ENCODE assay signal across 8 cellular contexts in the genomic region with DNA sequence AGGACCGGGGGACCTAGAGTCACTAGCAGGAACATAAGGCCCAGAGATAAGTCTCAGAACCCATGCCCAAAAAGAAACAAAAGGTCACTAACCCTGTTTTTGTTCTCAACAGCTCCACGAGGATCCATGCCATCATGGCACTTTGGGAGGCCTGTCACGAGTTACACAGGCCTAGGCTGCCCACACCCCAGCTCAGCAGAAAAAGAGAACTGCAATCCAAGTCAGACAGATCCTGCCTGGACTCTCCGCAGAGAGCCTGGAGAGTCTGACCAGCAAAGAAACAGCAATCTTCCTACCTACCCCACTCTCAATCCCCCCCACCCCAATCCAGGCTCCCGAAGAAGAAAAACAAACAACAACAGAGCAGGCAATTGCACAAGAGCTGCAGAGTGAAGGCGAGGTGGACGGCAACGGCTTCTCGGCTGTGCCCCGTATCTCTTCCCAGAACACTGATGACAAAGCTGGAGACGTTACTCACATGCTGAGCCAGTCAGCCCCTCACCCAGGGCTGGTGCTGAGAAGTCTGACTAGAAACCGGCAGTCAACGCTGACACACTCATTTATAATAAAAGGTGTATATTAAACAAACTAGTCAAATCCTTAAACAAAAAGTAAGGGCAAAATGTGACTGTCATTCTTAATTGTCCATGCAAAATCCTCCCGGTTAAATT.
A peak's percentile ranks its signal among the peaks of the same experiment; 100 is the strongest.
DNase-seq lines count a peak whose midpoint lies in the region; ATAC-seq lines count a peak whose summit lies in the region.

No MANE protein-coding gene starts in this region.

- peaks cover 62% of the 10 kb centered on the region for H3K4me1 Mint-ChIP-seq in activated CD4-positive, alpha-beta T cell treated with anti-CD3 and anti-CD28 coated beads for 36 hours

- peak overlapping the region; percentile 96 for H3K27ac Mint-ChIP-seq in activated CD4-positive, alpha-beta T cell treated with anti-CD3 and anti-CD28 coated beads for 36 hours
- H3K27ac Mint-ChIP-seq in activated naive CD4-positive, alpha-beta T cell treated with anti-CD3 and anti-CD28 coated beads, Interleukin-2, amount 50 U/mL, for 72 hours, result peak overlapping the region; percentile 84 to 87

- POLR2A ChIA-PET in activated CD4-positive, alpha-beta T cell treated with anti-CD3 and anti-CD28 coated beads for 36 hours (lab: Charles Lee), result interaction anchor here (0.6 to 1.4 kb wide), 4 partner anchors 18 to 449 kb away, joined by 3 to 6 read pairs (median 4); no protein-coding TSS in a partner anchor

- H3K9me3 Mint-ChIP-seq in activated CD4-positive, alpha-beta T cell treated with anti-CD3 and anti-CD28 coated beads for 36 hours (ENCODE audit: low read depth), result no peaks in the 10 kb centered on the region
- no peaks in the 10 kb centered on the region for H3K9me3 Mint-ChIP-seq in activated naive CD4-positive, alpha-beta T cell treated with anti-CD3 and anti-CD28 coated beads, Interleukin-2, amount 50 U/mL, for 72 hours

- H3K4me3 Mint-ChIP-seq in activated CD4-positive, alpha-beta T cell treated with anti-CD3 and anti-CD28 coated beads for 36 hours, result peak overlapping the region; percentile 74

- intact Hi-C loops in activated CD4-positive, alpha-beta T cell treated with anti-CD3 and anti-CD28 coated beads for 36 hours (cut with DNase I, micrococcal nuclease), result loop anchor here in 1 of 2 experiments (1.0 to 2.0 kb wide), 2 partner anchors 19 to 159 kb away; a partner anchor contains a TSS
- intact Hi-C loops in Right ventricle myocardium superior (cut with DNase I), result loop anchor here (5.0 kb wide), 1 partner anchor 37 kb away; no protein-coding TSS in a partner anchor
- intact Hi-C loops in posterior vena cava (cut with DNase I), result loop anchor here (5.0 kb wide), 1 partner anchor 37 kb away; no protein-coding TSS in a partner anchor

- peak; percentile 50 for ATAC-seq in activated CD4-positive, alpha-beta T cell treated with anti-CD3 and anti-CD28 coated beads for 36 hours
- peak; percentile 29 to 41 for ATAC-seq in activated naive CD4-positive, alpha-beta T cell treated with anti-CD3 and anti-CD28 coated beads, Interleukin-2, amount 50 U/mL, for 72 hours
- ATAC-seq in Right ventricle myocardium superior (ENCODE audit: poor library complexity) (peak; percentile 72), HG02938 (IDR thresholded peaks at IDR 0.05; ENCODE audit: unreplicated experiment) (no peak), HG02840 (IDR thresholded peaks at IDR 0.05; ENCODE audit: low FRiP score, unreplicated experiment) (no peak)

- H3K36me3 Mint-ChIP-seq in activated CD4-positive, alpha-beta T cell treated with anti-CD3 and anti-CD28 coated beads for 36 hours (ENCODE audit: low read depth), result peaks cover 11% of the 10 kb centered on the region
- H3K36me3 Mint-ChIP-seq in activated naive CD4-positive, alpha-beta T cell treated with anti-CD3 and anti-CD28 coated beads, Interleukin-2, amount 50 U/mL, for 72 hours, result peaks cover 4 to 21% of the 10 kb centered on the region in 2 donors

- DNase-seq in activated CD4-positive, alpha-beta T cell treated with anti-CD3 and anti-CD28 coated beads for 36 hours, result peak; percentile 61
- no peak for DNase-seq in activated CD4-positive, alpha-beta T cell treated with anti-CD3 and anti-CD28 coated beads for 1 hour
- no peak for DNase-seq in activated naive CD4-positive, alpha-beta T cell treated with anti-CD3 and anti-CD28 coated beads, Interleukin-2, amount 50 U/mL, for 72 hours (ENCODE audit: low spot score in 2 of 2)
- DNase-seq in Right ventricle myocardium superior (peak; percentile 71), posterior vena cava (ENCODE audit: low spot score) (peak; percentile 86), COR-L47 (lab: John Stamatoyannopoulos, UW) (no peak)

- CTCF ChIA-PET in activated CD4-positive, alpha-beta T cell treated with anti-CD3 and anti-CD28 coated beads for 36 hours (lab: Charles Lee), result interaction anchor here (0.7 to 4.0 kb wide), 9 partner anchors 10 to 218 kb away, joined by 3 to 21 read pairs (median 4); a partner anchor contains a TSS

- H3K27me3 Mint-ChIP-seq in activated CD4-positive, alpha-beta T cell treated with anti-CD3 and anti-CD28 coated beads for 36 hours, result no peaks in the 10 kb centered on the region

Comparison
In these comparisons a context has a peak if more than half of its experiments do, and no peak if none do; other contexts are left out.
1. DNase-seq: peak in activated CD4-positive, alpha-beta T cell treated with anti-CD3 and anti-CD28 coated beads for 36 hours (single experiment), Right ventricle myocardium superior (single experiment) and posterior vena cava (single experiment); none in activated CD4-positive, alpha-beta T cell treated with anti-CD3 and anti-CD28 coated beads for 1 hour (single experiment), activated naive CD4-positive, alpha-beta T cell treated with anti-CD3 and anti-CD28 coated beads, Interleukin-2, amount 50 U/mL, for 72 hours (0 of 2) and COR-L47 (single experiment).
2. ATAC-seq: peak in activated CD4-positive, alpha-beta T cell treated with anti-CD3 and anti-CD28 coated beads for 36 hours (single experiment), activated naive CD4-positive, alpha-beta T cell treated with anti-CD3 and anti-CD28 coated beads, Interleukin-2, amount 50 U/mL, for 72 hours (2 of 2) and Right ventricle myocardium superior (single experiment); none in HG02938 (single experiment) and HG02840 (single experiment).